1 cellular context compared by ENCODE assay signal in the genomic region with DNA sequence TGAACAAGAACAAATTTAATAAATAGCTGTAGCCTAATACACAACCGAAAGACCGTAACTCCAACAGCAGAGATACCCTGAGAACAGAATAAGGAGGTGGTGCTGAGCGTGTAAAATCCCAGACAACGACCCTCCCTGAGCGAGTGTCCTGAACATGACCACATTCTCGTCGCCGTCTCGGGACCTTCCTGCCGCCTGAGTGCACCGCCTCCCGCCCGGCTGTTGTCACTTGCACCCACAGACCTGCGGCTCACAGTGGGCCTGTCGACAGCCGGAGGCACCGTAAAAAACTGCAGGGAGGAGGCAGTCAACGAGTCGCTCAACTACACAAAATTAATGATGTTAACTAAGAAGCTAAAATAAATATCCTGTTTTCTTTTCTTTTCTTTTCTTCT.
TF ChIP-seq lines count a peak whose summit lies in the region.

No MANE protein-coding gene starts in this region.

TF ChIP-seq in GM23338, 12 proteins besides CTCF, POLR2A, EP300 and RAD21:
- TF ChIP-seq CREB1 (CRISPR knock-in tag; IDR thresholded peaks at IDR 0.05; ENCODE audit: low read depth): no peak
- TF ChIP-seq ZNF331 (CRISPR knock-in tag; IDR thresholded peaks at IDR 0.05; ENCODE audit: low read depth): no peak
- no peak for TF ChIP-seq STAT1 (IDR thresholded peaks at IDR 0.05; ENCODE audit: unreplicated experiment)
- no peak for TF ChIP-seq NANOG (IDR thresholded peaks at IDR 0.05; ENCODE audit: borderline replicate concordance)
- TF ChIP-seq, protein P1, sequence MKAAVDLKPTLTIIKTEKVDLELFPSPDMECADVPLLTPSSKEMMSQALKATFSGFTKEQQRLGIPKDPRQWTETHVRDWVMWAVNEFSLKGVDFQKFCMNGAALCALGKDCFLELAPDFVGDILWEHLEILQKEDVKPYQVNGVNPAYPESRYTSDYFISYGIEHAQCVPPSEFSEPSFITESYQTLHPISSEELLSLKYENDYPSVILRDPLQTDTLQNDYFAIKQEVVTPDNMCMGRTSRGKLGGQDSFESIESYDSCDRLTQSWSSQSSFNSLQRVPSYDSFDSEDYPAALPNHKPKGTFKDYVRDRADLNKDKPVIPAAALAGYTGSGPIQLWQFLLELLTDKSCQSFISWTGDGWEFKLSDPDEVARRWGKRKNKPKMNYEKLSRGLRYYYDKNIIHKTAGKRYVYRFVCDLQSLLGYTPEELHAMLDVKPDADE (IDR thresholded peaks at IDR 0.05): no peak
- TF ChIP-seq EZH2 (IDR thresholded peaks at IDR 0.05; ENCODE audit: low read depth, unreplicated experiment): no peak
- TF ChIP-seq, protein P2, sequence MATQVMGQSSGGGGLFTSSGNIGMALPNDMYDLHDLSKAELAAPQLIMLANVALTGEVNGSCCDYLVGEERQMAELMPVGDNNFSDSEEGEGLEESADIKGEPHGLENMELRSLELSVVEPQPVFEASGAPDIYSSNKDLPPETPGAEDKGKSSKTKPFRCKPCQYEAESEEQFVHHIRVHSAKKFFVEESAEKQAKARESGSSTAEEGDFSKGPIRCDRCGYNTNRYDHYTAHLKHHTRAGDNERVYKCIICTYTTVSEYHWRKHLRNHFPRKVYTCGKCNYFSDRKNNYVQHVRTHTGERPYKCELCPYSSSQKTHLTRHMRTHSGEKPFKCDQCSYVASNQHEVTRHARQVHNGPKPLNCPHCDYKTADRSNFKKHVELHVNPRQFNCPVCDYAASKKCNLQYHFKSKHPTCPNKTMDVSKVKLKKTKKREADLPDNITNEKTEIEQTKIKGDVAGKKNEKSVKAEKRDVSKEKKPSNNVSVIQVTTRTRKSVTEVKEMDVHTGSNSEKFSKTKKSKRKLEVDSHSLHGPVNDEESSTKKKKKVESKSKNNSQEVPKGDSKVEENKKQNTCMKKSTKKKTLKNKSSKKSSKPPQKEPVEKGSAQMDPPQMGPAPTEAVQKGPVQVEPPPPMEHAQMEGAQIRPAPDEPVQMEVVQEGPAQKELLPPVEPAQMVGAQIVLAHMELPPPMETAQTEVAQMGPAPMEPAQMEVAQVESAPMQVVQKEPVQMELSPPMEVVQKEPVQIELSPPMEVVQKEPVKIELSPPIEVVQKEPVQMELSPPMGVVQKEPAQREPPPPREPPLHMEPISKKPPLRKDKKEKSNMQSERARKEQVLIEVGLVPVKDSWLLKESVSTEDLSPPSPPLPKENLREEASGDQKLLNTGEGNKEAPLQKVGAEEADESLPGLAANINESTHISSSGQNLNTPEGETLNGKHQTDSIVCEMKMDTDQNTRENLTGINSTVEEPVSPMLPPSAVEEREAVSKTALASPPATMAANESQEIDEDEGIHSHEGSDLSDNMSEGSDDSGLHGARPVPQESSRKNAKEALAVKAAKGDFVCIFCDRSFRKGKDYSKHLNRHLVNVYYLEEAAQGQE (IDR thresholded peaks at IDR 0.05; ENCODE audit: unreplicated experiment): no peak
- TF ChIP-seq, protein P3, sequence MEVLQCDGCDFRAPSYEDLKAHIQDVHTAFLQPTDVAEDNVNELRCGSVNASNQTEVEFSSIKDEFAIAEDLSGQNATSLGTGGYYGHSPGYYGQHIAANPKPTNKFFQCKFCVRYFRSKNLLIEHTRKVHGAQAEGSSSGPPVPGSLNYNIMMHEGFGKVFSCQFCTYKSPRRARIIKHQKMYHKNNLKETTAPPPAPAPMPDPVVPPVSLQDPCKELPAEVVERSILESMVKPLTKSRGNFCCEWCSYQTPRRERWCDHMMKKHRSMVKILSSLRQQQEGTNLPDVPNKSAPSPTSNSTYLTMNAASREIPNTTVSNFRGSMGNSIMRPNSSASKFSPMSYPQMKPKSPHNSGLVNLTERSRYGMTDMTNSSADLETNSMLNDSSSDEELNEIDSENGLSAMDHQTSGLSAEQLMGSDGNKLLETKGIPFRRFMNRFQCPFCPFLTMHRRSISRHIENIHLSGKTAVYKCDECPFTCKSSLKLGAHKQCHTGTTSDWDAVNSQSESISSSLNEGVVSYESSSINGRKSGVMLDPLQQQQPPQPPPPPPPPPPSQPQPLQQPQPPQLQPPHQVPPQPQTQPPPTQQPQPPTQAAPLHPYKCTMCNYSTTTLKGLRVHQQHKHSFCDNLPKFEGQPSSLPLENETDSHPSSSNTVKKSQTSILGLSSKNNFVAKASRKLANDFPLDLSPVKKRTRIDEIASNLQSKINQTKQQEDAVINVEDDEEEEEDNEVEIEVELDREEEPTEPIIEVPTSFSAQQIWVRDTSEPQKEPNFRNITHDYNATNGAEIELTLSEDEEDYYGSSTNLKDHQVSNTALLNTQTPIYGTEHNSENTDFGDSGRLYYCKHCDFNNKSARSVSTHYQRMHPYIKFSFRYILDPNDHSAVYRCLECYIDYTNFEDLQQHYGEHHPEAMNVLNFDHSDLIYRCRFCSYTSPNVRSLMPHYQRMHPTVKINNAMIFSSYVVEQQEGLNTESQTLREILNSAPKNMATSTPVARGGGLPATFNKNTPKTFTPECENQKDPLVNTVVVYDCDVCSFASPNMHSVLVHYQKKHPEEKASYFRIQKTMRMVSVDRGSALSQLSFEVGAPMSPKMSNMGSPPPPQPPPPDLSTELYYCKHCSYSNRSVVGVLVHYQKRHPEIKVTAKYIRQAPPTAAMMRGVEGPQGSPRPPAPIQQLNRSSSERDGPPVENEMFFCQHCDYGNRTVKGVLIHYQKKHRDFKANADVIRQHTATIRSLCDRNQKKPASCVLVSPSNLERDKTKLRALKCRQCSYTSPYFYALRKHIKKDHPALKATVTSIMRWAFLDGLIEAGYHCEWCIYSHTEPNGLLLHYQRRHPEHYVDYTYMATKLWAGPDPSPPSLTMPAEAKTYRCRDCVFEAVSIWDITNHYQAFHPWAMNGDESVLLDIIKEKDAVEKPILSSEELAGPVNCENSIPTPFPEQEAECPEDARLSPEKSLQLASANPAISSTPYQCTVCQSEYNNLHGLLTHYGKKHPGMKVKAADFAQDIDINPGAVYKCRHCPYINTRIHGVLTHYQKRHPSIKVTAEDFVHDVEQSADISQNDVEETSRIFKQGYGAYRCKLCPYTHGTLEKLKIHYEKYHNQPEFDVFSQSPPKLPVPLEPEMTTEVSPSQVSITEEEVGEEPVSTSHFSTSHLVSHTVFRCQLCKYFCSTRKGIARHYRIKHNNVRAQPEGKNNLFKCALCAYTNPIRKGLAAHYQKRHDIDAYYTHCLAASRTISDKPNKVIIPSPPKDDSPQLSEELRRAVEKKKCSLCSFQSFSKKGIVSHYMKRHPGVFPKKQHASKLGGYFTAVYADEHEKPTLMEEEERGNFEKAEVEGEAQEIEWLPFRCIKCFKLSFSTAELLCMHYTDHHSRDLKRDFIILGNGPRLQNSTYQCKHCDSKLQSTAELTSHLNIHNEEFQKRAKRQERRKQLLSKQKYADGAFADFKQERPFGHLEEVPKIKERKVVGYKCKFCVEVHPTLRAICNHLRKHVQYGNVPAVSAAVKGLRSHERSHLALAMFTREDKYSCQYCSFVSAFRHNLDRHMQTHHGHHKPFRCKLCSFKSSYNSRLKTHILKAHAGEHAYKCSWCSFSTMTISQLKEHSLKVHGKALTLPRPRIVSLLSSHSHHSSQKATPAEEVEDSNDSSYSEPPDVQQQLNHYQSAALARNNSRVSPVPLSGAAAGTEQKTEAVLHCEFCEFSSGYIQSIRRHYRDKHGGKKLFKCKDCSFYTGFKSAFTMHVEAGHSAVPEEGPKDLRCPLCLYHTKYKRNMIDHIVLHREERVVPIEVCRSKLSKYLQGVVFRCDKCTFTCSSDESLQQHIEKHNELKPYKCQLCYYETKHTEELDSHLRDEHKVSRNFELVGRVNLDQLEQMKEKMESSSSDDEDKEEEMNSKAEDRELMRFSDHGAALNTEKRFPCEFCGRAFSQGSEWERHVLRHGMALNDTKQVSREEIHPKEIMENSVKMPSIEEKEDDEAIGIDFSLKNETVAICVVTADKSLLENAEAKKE (CRISPR knock-in tag; IDR thresholded peaks at IDR 0.05): no peak
